In the genomic region with DNA sequence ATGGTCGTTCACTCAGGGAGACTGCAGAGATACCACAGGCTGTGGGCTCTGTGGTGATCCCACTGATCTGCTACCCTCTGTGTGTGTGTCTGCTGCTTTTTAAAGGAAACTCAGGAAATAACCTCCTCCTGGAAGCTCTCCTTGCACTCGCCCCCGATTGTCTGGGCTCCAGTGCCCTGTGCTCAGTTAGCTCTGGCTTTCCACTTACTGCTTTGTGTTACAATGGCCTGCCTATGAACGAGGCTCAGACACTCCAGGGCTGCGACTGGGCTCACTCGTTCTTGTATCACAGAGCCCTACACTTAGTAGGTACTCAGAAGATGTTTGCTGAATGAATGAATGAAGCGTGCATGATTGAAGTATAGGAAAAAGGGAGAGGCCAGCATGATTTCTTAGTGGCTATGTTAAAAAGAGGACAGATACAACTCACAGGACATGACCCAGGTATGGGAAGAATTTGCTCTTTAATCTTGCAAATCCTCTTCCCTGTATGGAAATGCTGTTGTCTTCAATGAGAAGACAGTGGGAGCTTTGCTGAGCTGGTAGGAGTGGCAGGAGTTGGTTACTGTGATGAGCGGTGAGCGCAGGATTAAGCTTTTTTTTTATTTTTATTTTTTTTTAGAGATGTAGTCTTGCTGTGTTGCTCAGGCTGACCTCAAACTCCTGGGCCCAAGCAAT, we compare ENCODE assay signal across 15 cellular contexts.
"Had no signal": no experiment of that assay in that cellular context is flagged by ENCODE, and none has a peak within 500 bp of the region (broad histone marks: within the 10 kb centered on the region; RNA-seq: fewer than 3 reads in every experiment).

No MANE protein-coding gene starts in this region.

- H3K4me3 ChIP-seq: prostate gland, thyroid gland had no signal

- H3K9me3 Mint-ChIP-seq: memory B cell; naive B cell; stimulated activated naive CD8-positive, alpha-beta T cell treated with anti-CD3 and anti-CD28 coated beads, Interleukin-15, Interleukin-2, amounts not matched to agents 100 ng/mL and 50 ng/mL, for 24 hours had no signal

- H3K27ac Mint-ChIP-seq: memory B cell; naive B cell; stimulated activated naive CD8-positive, alpha-beta T cell treated with anti-CD3 and anti-CD28 coated beads, Interleukin-15, Interleukin-2, amounts not matched to agents 100 ng/mL and 50 ng/mL, for 24 hours had no signal

- H3K27me3 ChIP-seq: thyroid gland had no signal

- H3K9me3 ChIP-seq: prostate gland, thyroid gland had no signal

- DNase-seq: activated CD4-positive, alpha-beta T cell treated with anti-CD3 and anti-CD28 coated beads for 4 hours; activated CD4-positive, alpha-beta T cell treated with anti-CD3 and anti-CD28 coated beads, Interleukin-2, amount 50 U/mL, for 48 hours; activated CD4-positive, CD25-positive, alpha-beta regulatory T cell; activated naive CD4-positive, alpha-beta T cell treated with Interleukin-2 at 50 U/mL for 16 hours; activated T-cell treated with anti-CD3 and anti-CD28 coated beads, Interleukin-2, amount 50 U/mL, for 48 hours; cortex of kidney; naive B cell; stimulated activated CD4-positive, alpha-beta T cell treated with anti-CD3 and anti-CD28 coated beads, Interleukin-4, amount 100 ng/mL, for 4 hours; substantia nigra; T-helper 1 cell; T-helper 9 cell; thyroid gland had no signal

- H3K4me3 Mint-ChIP-seq: memory B cell; naive B cell; stimulated activated naive CD8-positive, alpha-beta T cell treated with anti-CD3 and anti-CD28 coated beads, Interleukin-15, Interleukin-2, amounts not matched to agents 100 ng/mL and 50 ng/mL, for 24 hours had no signal

- H3K27ac ChIP-seq: prostate gland, thyroid gland had no signal

- H3K36me3 ChIP-seq: prostate gland, thyroid gland had no signal

- H3K4me1 ChIP-seq: prostate gland, thyroid gland had no signal

- H3K27me3 Mint-ChIP-seq: memory B cell; naive B cell; stimulated activated naive CD8-positive, alpha-beta T cell treated with anti-CD3 and anti-CD28 coated beads, Interleukin-15, Interleukin-2, amounts not matched to agents 100 ng/mL and 50 ng/mL, for 24 hours had no signal

- H3K4me1 Mint-ChIP-seq: memory B cell had no signal
